Comparison of ENCODE assay signal across 8 cellular contexts in genomic region chr1:201504799-201505504, GRCh38. TPM values are rescaled to one million over a fixed set of nuclear protein-coding genes. Genes with fewer than 3 reads are reported as not detected.
DNase-seq lines count a peak whose midpoint lies in the region; ATAC-seq and TF ChIP-seq lines count a peak whose summit lies in the region.

No MANE protein-coding gene starts in this region.

- H3K4me2 ChIP-seq in osteoblast (ENCODE audit: insufficient read depth, low read length): peak overlapping the region; percentile 96

- H4K20me1 ChIP-seq in osteoblast (ENCODE audit: insufficient read depth, low read length): peaks cover 20% of the 10 kb centered on the region

- DNase-seq in DMS153 treated with DMSO at 0.1 percent for 48 hours (lab: John Stamatoyannopoulos, UW; ENCODE audit: unreplicated experiment) (peak; percentile 86), NCI-H510A treated with DMSO at 0.1 percent for 48 hours (lab: John Stamatoyannopoulos, UW) (peak; percentile 93), coronary artery (ENCODE audit: low spot score) (no peak), osteoblast (ENCODE audit: insufficient read length, low spot score, missing footprints) (no peak), NCI-H524 (lab: John Stamatoyannopoulos, UW) (no peak), hepatic stellate cell (ENCODE audit: low spot score) (no peak)

- ATAC-seq in HG02642 (IDR thresholded peaks at IDR 0.05; ENCODE audit: poor library complexity, unreplicated experiment): no peak
- no peak for ATAC-seq in activated CD4-positive, CD25-positive, alpha-beta regulatory T cell treated with anti-CD3 and anti-CD28 coated beads, Interleukin-2, amount 50 U/mL, for 24 hours

- H3K36me3 ChIP-seq in osteoblast (ENCODE audit: insufficient read depth, low read length): peaks cover 22% of the 10 kb centered on the region

- TF ChIP-seq CTCF in coronary artery (IDR thresholded peaks at IDR 0.05) (no peak), osteoblast (IDR thresholded peaks at IDR 0.05; ENCODE audit: extremely low read depth, low read depth, low read length) (no peak)

- H3K79me2 ChIP-seq in osteoblast (ENCODE audit: insufficient read depth, low read length): peaks cover 74% of the 10 kb centered on the region

- H2AFZ ChIP-seq in osteoblast (ENCODE audit: low read length): no peak overlapping the region

- H3K9me3 ChIP-seq in osteoblast (ENCODE audit: low read depth, low read length): no peaks in the 10 kb centered on the region

- H3K4me3 ChIP-seq in coronary artery: peak overlapping the region; percentile 97
- H3K4me3 ChIP-seq in osteoblast (ENCODE audit: insufficient read depth, low read length): peak overlapping the region; percentile 81

- H3K27me3 ChIP-seq in osteoblast (ENCODE audit: insufficient read depth, low read length): no peaks in the 10 kb centered on the region

- H3K27ac ChIP-seq in coronary artery: peak overlapping the region; percentile 96 to 100
- H3K27ac ChIP-seq in osteoblast (ENCODE audit: low read depth, low read length): peak overlapping the region; percentile 99

- H3K4me1 ChIP-seq in osteoblast (ENCODE audit: insufficient read depth, low read length): peaks cover 84% of the 10 kb centered on the region

RNA-seq across cellular contexts. Expression of gene CSRP1, which starts 2.0 kb away (rescaled TPM):
- total RNA-seq in osteoblast: 389 and 480 TPM in 2 replicates

RNA-seq across cellular contexts. Expression of gene NAV1, which starts 34.0 kb away (rescaled TPM):
- 47.0 and 47.1 TPM in 2 replicates for total RNA-seq in osteoblast

RNA-seq across cellular contexts. Expression of gene PHLDA3, which starts 36.0 kb away (rescaled TPM):
- total RNA-seq in osteoblast: 116 and 134 TPM in 2 replicates

Comparison
In these comparisons a context has a peak if more than half of its experiments do, and no peak if none do; other contexts are left out.
1. DNase-seq: peak in DMS153 treated with DMSO at 0.1 percent for 48 hours (single experiment) and NCI-H510A treated with DMSO at 0.1 percent for 48 hours (single experiment); none in coronary artery (single experiment), osteoblast (single experiment), NCI-H524 (0 of 2) and hepatic stellate cell (single experiment).